In genomic region chr17:34299918-34300600, GRCh38 we compare ENCODE assay signal across 15 cellular contexts. TPM values are rescaled to one million over a fixed set of nuclear protein-coding genes. Genes with fewer than 3 reads are reported as not detected.
DNase-seq lines count a peak whose midpoint lies in the region; ATAC-seq and TF ChIP-seq lines count a peak whose summit lies in the region.
"Had no signal": no experiment of that assay in that cellular context is flagged by ENCODE, and none has a peak within 500 bp of the region (broad histone marks: within the 10 kb centered on the region; RNA-seq: fewer than 3 reads in every experiment).

No MANE protein-coding gene starts in this region.

- no peak overlapping the region for H3K4me3 ChIP-seq in AG10803 (ENCODE audit: low read length)
- H3K4me3 ChIP-seq in mesenchymal stem cell (ENCODE audit: insufficient read depth in 1 of 2, low read depth in 1 of 2, low read length in 2 of 2): peak overlapping the region in 1 of 2 experiments; percentile 27
- no peak overlapping the region for H3K4me3 ChIP-seq in A673 (ENCODE audit: low read depth, low read length, poor library complexity, severe bottlenecking)
- H3K4me3 ChIP-seq: gastrocnemius medialis had no signal

- peaks cover 18% of the 10 kb centered on the region for H3K27me3 Mint-ChIP-seq in dendritic cell treated with granulocyte-macrophage colony-stimulating factor and Interleukin-4, amounts not matched to agents 40 ng/mL and 50 ng/mL, for 4 days

- H2AK5ac ChIP-seq in mesenchymal stem cell (ENCODE audit: low read length, severe bottlenecking): no peak overlapping the region

- TF ChIP-seq CTCF in AG10803 (conservative IDR thresholded peaks at IDR 0.05; ENCODE audit: low read length) (no peak), A673 (conservative IDR thresholded peaks at IDR 0.05; ENCODE audit: low read depth, low read length) (no peak)

- no peak overlapping the region for H2BK120ac ChIP-seq in mesenchymal stem cell (ENCODE audit: low read depth, low read length)

- no peak overlapping the region for H3K4me2 ChIP-seq in mesenchymal stem cell (ENCODE audit: low read length, poor library complexity, severe bottlenecking)

- H3K36me3 Mint-ChIP-seq in dendritic cell treated with granulocyte-macrophage colony-stimulating factor and Interleukin-4, amounts not matched to agents 40 ng/mL and 50 ng/mL, for 4 days (ENCODE audit: low read depth): no peaks in the 10 kb centered on the region

- peak overlapping the region; percentile 25 for H3K27ac Mint-ChIP-seq in dendritic cell treated with granulocyte-macrophage colony-stimulating factor and Interleukin-4, amounts not matched to agents 40 ng/mL and 50 ng/mL, for 4 days
- H3K27ac Mint-ChIP-seq: activated CD4-positive, alpha-beta memory T cell treated with anti-CD3 and anti-CD28 coated beads, Interleukin-2, amount 10 ng/mL, durations not matched to agents 7 days and 5 days had no signal

- H2AFZ ChIP-seq in mesenchymal stem cell (ENCODE audit: low read depth, low read length): no peak overlapping the region

- peaks cover 69% of the 10 kb centered on the region for H3K4me1 Mint-ChIP-seq in dendritic cell treated with granulocyte-macrophage colony-stimulating factor and Interleukin-4, amounts not matched to agents 40 ng/mL and 50 ng/mL, for 4 days (ENCODE audit: low read depth)

- H3K14ac ChIP-seq in mesenchymal stem cell (ENCODE audit: low read length in 2 of 2): no peak overlapping the region

- CTCF ChIA-PET in A673 (lab: Charles Lee): no interaction called here

- BruUV-seq in A673 (replicated peaks; lab: Mats Ljungman, UMichigan): no TSS peak

- H3K18ac ChIP-seq in mesenchymal stem cell (ENCODE audit: low read depth in 1 of 2, low read length in 2 of 2): no peak overlapping the region

- ATAC-seq in GM21786 (IDR thresholded peaks at IDR 0.05; ENCODE audit: unreplicated experiment): no peak

- H2BK5ac ChIP-seq in mesenchymal stem cell (ENCODE audit: low read depth, low read length, poor library complexity, severe bottlenecking): no peak overlapping the region

- no peak overlapping the region for H2BK15ac ChIP-seq in mesenchymal stem cell (ENCODE audit: low read depth, poor library complexity, severe bottlenecking)

- H3K4me3 Mint-ChIP-seq in dendritic cell treated with granulocyte-macrophage colony-stimulating factor and Interleukin-4, amounts not matched to agents 40 ng/mL and 50 ng/mL, for 4 days: no peak overlapping the region
- H3K4me3 Mint-ChIP-seq: activated CD4-positive, alpha-beta memory T cell treated with anti-CD3 and anti-CD28 coated beads, Interleukin-2, amount 10 ng/mL, durations not matched to agents 7 days and 5 days; neural crest cell had no signal

- no peak overlapping the region for H3K4ac ChIP-seq in mesenchymal stem cell (ENCODE audit: low read depth in 1 of 2, low read length in 2 of 2)

- no peak overlapping the region for H4K91ac ChIP-seq in mesenchymal stem cell (ENCODE audit: low read length)

- H3K9ac ChIP-seq in mesenchymal stem cell (ENCODE audit: low read length): peak overlapping the region; percentile 37

- no peak overlapping the region for H3K23ac ChIP-seq in mesenchymal stem cell (ENCODE audit: low read length in 2 of 2)

- H3K9me3 Mint-ChIP-seq in dendritic cell treated with granulocyte-macrophage colony-stimulating factor and Interleukin-4, amounts not matched to agents 40 ng/mL and 50 ng/mL, for 4 days: no peaks in the 10 kb centered on the region
- H3K9me3 Mint-ChIP-seq: neural crest cell had no signal

- WGBS in mesenchymal stem cell: 54% methylated on average over 4 of the region's 4 CpGs

- POLR2A ChIA-PET in A673 (lab: Charles Lee; ENCODE audit: low non-redundant PET): no interaction called here

- no peaks in the 10 kb centered on the region for H3K27me3 ChIP-seq in mesenchymal stem cell (ENCODE audit: control insufficient read depth in 1 of 2, insufficient read depth in 1 of 2, low read length in 2 of 2)
- H3K27me3 ChIP-seq in A673 (replicated peaks; ENCODE audit: insufficient read depth, low read depth, low read length, poor library complexity): no peaks in the 10 kb centered on the region
- H3K27me3 ChIP-seq: gastrocnemius medialis had no signal

- H3K4me1 ChIP-seq in mesenchymal stem cell (ENCODE audit: control insufficient read depth, insufficient read depth, low read depth, low read length): peaks cover 5% of the 10 kb centered on the region
- H3K4me1 ChIP-seq in A673 (ENCODE audit: insufficient read depth, low read length, poor library complexity, severe bottlenecking): no peaks in the 10 kb centered on the region

- H3K36me3 ChIP-seq in mesenchymal stem cell (ENCODE audit: control insufficient read depth in 1 of 2, insufficient read depth in 2 of 2, low read depth in 1 of 2, low read length in 2 of 2): no peaks in the 10 kb centered on the region
- no peaks in the 10 kb centered on the region for H3K36me3 ChIP-seq in A673 (ENCODE audit: insufficient read depth, low read length, poor library complexity, severe bottlenecking)
- H3K36me3 ChIP-seq: gastrocnemius medialis had no signal

- peak; percentile 87 for DNase-seq in AG10803 (ENCODE audit: low read depth)
- peak; percentile 10 for DNase-seq in NCI-H2171 (lab: John Stamatoyannopoulos, UW)
- DNase-seq in mesenchymal stem cell: peak; percentile 41
- DNase-seq in A673 (ENCODE audit: low spot score): no peak
- DNase-seq in HPDE6-E6E7 (ENCODE audit: extremely low spot score): no peak
- DNase-seq in SHP77 (lab: John Stamatoyannopoulos, UW): no peak
- DNase-seq: activated CD4-positive, alpha-beta memory T cell treated with anti-CD3 and anti-CD28 coated beads, Interleukin-2, amount 10 ng/mL, durations not matched to agents 7 days and 5 days; C1 segment of cervical spinal cord; central memory CD4-positive, alpha-beta T cell; gastrocnemius medialis; NCI-H1694 had no signal

- H3K79me1 ChIP-seq in mesenchymal stem cell (replicated peaks; ENCODE audit: low read length, poor library complexity, severe bottlenecking): no peaks in the 10 kb centered on the region

- H3K27ac ChIP-seq in mesenchymal stem cell (ENCODE audit: low read length, poor library complexity, severe bottlenecking) (peak overlapping the region; percentile 55), A673 (ENCODE audit: low read depth, low read length, poor library complexity, severe bottlenecking) (no peak overlapping the region)

- no peaks in the 10 kb centered on the region for H3K9me3 ChIP-seq in mesenchymal stem cell (ENCODE audit: control insufficient read depth, low read length)
- H3K9me3 ChIP-seq in A673 (ENCODE audit: low read depth, low read length, poor library complexity, severe bottlenecking): no peaks in the 10 kb centered on the region
- H3K9me3 ChIP-seq: gastrocnemius medialis had no signal

- intact Hi-C loops in dendritic cell treated with granulocyte-macrophage colony-stimulating factor and Interleukin-4, amounts not matched to agents 40 ng/mL and 50 ng/mL, for 4 days (cut with micrococcal nuclease): loop anchor here (5.0 kb wide), 1 partner anchor 38 kb away; no protein-coding TSS in a partner anchor
- intact Hi-C loops in A673 (cut with micrococcal nuclease; ENCODE audit: unreplicated experiment): no loop called here

- H4K8ac ChIP-seq in mesenchymal stem cell (ENCODE audit: low read length): no peak overlapping the region

- H2BK12ac ChIP-seq in mesenchymal stem cell (ENCODE audit: low read length in 2 of 2): no peak overlapping the region

RNA-seq across cellular contexts. Expression of gene CCL11, which starts 14.5 kb away (rescaled TPM):
- not detected for polyA plus RNA-seq in mesenchymal stem cell (2013, experiment 1 of 2)
- polyA plus RNA-seq in mesenchymal stem cell (2013, experiment 2 of 2): not detected
- total RNA-seq in A673 (2021): not detected in 2 replicates
- total RNA-seq: activated CD4-positive, alpha-beta memory T cell treated with anti-CD3 and anti-CD28 coated beads, Interleukin-2, amount 10 ng/mL, durations not matched to agents 7 days and 5 days; G401; gastrocnemius medialis; neural crest cell had no signal

RNA-seq across cellular contexts. Expression of gene CCL8, which starts 19.2 kb away (rescaled TPM):
- not detected for polyA plus RNA-seq in mesenchymal stem cell (2013, experiment 1 of 2)
- polyA plus RNA-seq in mesenchymal stem cell (2013, experiment 2 of 2): not detected
- total RNA-seq in A673 (2021): not detected in 2 replicates
- total RNA-seq: activated CD4-positive, alpha-beta memory T cell treated with anti-CD3 and anti-CD28 coated beads, Interleukin-2, amount 10 ng/mL, durations not matched to agents 7 days and 5 days; G401; neural crest cell had no signal

RNA-seq across cellular contexts. Expression of gene CCL7, which starts 30.0 kb away (rescaled TPM):
- polyA plus RNA-seq in mesenchymal stem cell (2013, experiment 1 of 2): 0.43 TPM
- polyA plus RNA-seq in mesenchymal stem cell (2013, experiment 2 of 2): 0.51 TPM
- not detected in 2 replicates for total RNA-seq in A673 (2021)
- total RNA-seq: activated CD4-positive, alpha-beta memory T cell treated with anti-CD3 and anti-CD28 coated beads, Interleukin-2, amount 10 ng/mL, durations not matched to agents 7 days and 5 days; G401; gastrocnemius medialis; neural crest cell had no signal

RNA-seq across cellular contexts. Expression of gene CCL2, which starts 45.0 kb away (rescaled TPM):
- 11.1 TPM for polyA plus RNA-seq in mesenchymal stem cell (2013, experiment 1 of 2)
- polyA plus RNA-seq in mesenchymal stem cell (2013, experiment 2 of 2): 11.4 TPM
- 3.7 and 3.9 TPM in 2 replicates for total RNA-seq in A673 (2021)
- total RNA-seq: activated CD4-positive, alpha-beta memory T cell treated with anti-CD3 and anti-CD28 coated beads, Interleukin-2, amount 10 ng/mL, durations not matched to agents 7 days and 5 days; G401 had no signal

RNA-seq across cellular contexts. Expression of gene CCL13, which starts 56.2 kb away (rescaled TPM):
- not detected for polyA plus RNA-seq in mesenchymal stem cell (2013, experiment 1 of 2)
- polyA plus RNA-seq in mesenchymal stem cell (2013, experiment 2 of 2): not detected
- not detected in 2 replicates for total RNA-seq in A673 (2021)
- total RNA-seq: activated CD4-positive, alpha-beta memory T cell treated with anti-CD3 and anti-CD28 coated beads, Interleukin-2, amount 10 ng/mL, durations not matched to agents 7 days and 5 days; G401; neural crest cell had no signal

Comparison
In these comparisons a context has a peak if more than half of its experiments do, and no peak if none do; other contexts are left out.
1. DNase-seq: peak in AG10803 (single experiment), NCI-H2171 (single experiment) and mesenchymal stem cell (single experiment); none in A673 (single experiment), HPDE6-E6E7 (single experiment) and SHP77 (0 of 2).